In genomic region chr7:143171697-143172096, GRCh38 we compare ENCODE assay signal across 21 cellular contexts. TPM values are rescaled to one million over a fixed set of nuclear protein-coding genes. Genes with fewer than 3 reads are reported as not detected.
DNase-seq lines count a peak whose midpoint lies in the region; TF ChIP-seq lines count a peak whose summit lies in the region.
"Had no signal": no experiment of that assay in that cellular context is flagged by ENCODE, and none has a peak within 500 bp of the region (broad histone marks: within the 10 kb centered on the region; RNA-seq: fewer than 3 reads in every experiment).

No MANE protein-coding gene starts in this region.

- H3K4me3 ChIP-seq in Loucy (ENCODE audit: low read length, poor library complexity, severe bottlenecking) (peak overlapping the region; percentile 70), epithelial cell of esophagus (ENCODE audit: low read length) (no peak overlapping the region), parathyroid adenoma (ENCODE audit: low read depth, low read length) (peak overlapping the region; percentile 33)
- H3K4me3 ChIP-seq: tibial nerve had no signal

- H3K4me2 ChIP-seq in Loucy (ENCODE audit: low read depth, low read length, poor library complexity, severe bottlenecking), result peak overlapping the region; percentile 77
- H3K4me2 ChIP-seq in parathyroid adenoma (ENCODE audit: low read length), result no peak overlapping the region

- H4K20me1 ChIP-seq in Loucy (ENCODE audit: insufficient read depth, low read length, poor library complexity, severe bottlenecking), result no peaks in the 10 kb centered on the region

- H3K27me3 ChIP-seq in Loucy (ENCODE audit: insufficient read depth, low read length, poor library complexity, severe bottlenecking) (no peaks in the 10 kb centered on the region), parathyroid adenoma (ENCODE audit: control insufficient read depth, insufficient read depth, low read length) (no peaks in the 10 kb centered on the region)
- H3K27me3 ChIP-seq: brain microvascular endothelial cell, gastrocnemius medialis, tibial nerve had no signal

- no peaks in the 10 kb centered on the region for H3K9me2 ChIP-seq in Loucy (replicated peaks; ENCODE audit: low read depth, low read length)

- 0 out of 2 replicates have a peak, but pooled peaks cover 5% of the 10 kb centered on the region for H3F3A ChIP-seq in Loucy (ENCODE audit: low read depth)

- DNase-seq in Caki2 (ENCODE audit: low read depth), result peak; percentile 14
- DNase-seq in epithelial cell of esophagus (ENCODE audit: low read depth), result peak; percentile 56
- no peak for DNase-seq in NOMO-1 treated with dmso at 0.1 percent for 144 hours (lab: John Stamatoyannopoulos, UW; ENCODE audit: unreplicated experiment)
- no peak for DNase-seq in NCI-H748 (lab: John Stamatoyannopoulos, UW; ENCODE audit: unreplicated experiment)
- no peak for DNase-seq in hypothalamus (lab: John Stamatoyannopoulos, UW)
- no peak for DNase-seq in NCI-H2227 (lab: John Stamatoyannopoulos, UW; ENCODE audit: unreplicated experiment)
- DNase-seq: activated CD4-positive, alpha-beta T cell treated with anti-CD3 and anti-CD28 coated beads for 48 hours; activated CD8-positive, alpha-beta memory T cell treated with anti-CD3 and anti-CD28 coated beads, Interleukin-2, amount 10 ng/mL, durations not matched to agents 7 days and 5 days; brain microvascular endothelial cell; GOT3; NCI-H1436 treated with DMSO at 0.1 percent for 48 hours; stimulated activated CD4-positive, alpha-beta T cell treated with anti-CD3 and anti-CD28 coated beads, Interleukin-1b, Interleukin-23, amount 100 ng/mL, for 48 hours; stimulated activated naive CD8-positive, alpha-beta T cell treated with anti-CD3 and anti-CD28 coated beads, Interleukin-15, Interleukin-2, amounts not matched to agents 100 U/mL and 50 U/mL, for 24 hours had no signal

- H3K9ac ChIP-seq in Loucy (ENCODE audit: low read depth, low read length, poor library complexity, severe bottlenecking) (peak overlapping the region; percentile 49), parathyroid adenoma (no peak overlapping the region)

- H2AFZ ChIP-seq in Loucy (ENCODE audit: low read length) (peak overlapping the region; percentile 7; the same call in 1 of the 2 replicates), parathyroid adenoma (no peak overlapping the region)

- no peak overlapping the region for H3K27ac ChIP-seq in parathyroid adenoma
- H3K27ac ChIP-seq: brain microvascular endothelial cell, tibial nerve had no signal

- H3K36me3 ChIP-seq in Loucy (ENCODE audit: insufficient read depth, low read length) (no peaks in the 10 kb centered on the region), parathyroid adenoma (ENCODE audit: control insufficient read depth, insufficient read depth, low read length) (no peaks in the 10 kb centered on the region)
- H3K36me3 ChIP-seq: brain microvascular endothelial cell, gastrocnemius medialis, tibial nerve had no signal

- H3K79me2 ChIP-seq in Loucy (ENCODE audit: insufficient read depth, low read length) (no peaks in the 10 kb centered on the region), parathyroid adenoma (no peaks in the 10 kb centered on the region)

- no peak for TF ChIP-seq CTCF in Loucy (conservative IDR thresholded peaks at IDR 0.05; ENCODE audit: low read length)
- no peak for TF ChIP-seq CTCF in epithelial cell of esophagus (IDR thresholded peaks at IDR 0.05; ENCODE audit: insufficient read depth, low read depth, low read length, missing control alignments)
- no peak for TF ChIP-seq CTCF in parathyroid adenoma (IDR thresholded peaks at IDR 0.05)

- in situ Hi-C loops in Caki2 (cut with HindIII; ENCODE audit: low pct_unique_long_range_greater_than_20kb, low sequenced_read_pairs), result no loop called here

- H3K4me1 ChIP-seq in Loucy (ENCODE audit: insufficient read depth, low read length, poor library complexity, severe bottlenecking) (peaks cover 15% of the 10 kb centered on the region), parathyroid adenoma (no peaks in the 10 kb centered on the region)
- H3K4me1 ChIP-seq: tibial nerve had no signal

- H3K9me3 ChIP-seq in Loucy (ENCODE audit: insufficient read depth, low read depth, low read length), result no peaks in the 10 kb centered on the region
- no peaks in the 10 kb centered on the region for H3K9me3 ChIP-seq in parathyroid adenoma (ENCODE audit: control insufficient read depth, low read length)
- H3K9me3 ChIP-seq: gastrocnemius medialis had no signal

RNA-seq across cellular contexts. Expression of gene TAS2R39, which starts 11.5 kb away (rescaled TPM):
- total RNA-seq in Caki2 (2014; rRNA removed; shearing (Covaris generic); ENCODE audit: low replicate concordance), result not detected in 2 replicates
- total RNA-seq: activated CD8-positive, alpha-beta memory T cell treated with anti-CD3 and anti-CD28 coated beads, Interleukin-2, amount 10 ng/mL, durations not matched to agents 7 days and 5 days; activated T-helper 17 cell treated with anti-CD3 and anti-CD28 coated beads, Interleukin-2, amount 50 U/mL, for 72 hours; gastrocnemius medialis; LHCN-M2; neural crest cell; right cardiac atrium; tibial nerve had no signal

RNA-seq across cellular contexts. Expression of gene PIP, which starts 39.8 kb away (rescaled TPM):
- not detected in 2 replicates for total RNA-seq in Caki2 (2014; rRNA removed; shearing (Covaris generic); ENCODE audit: low replicate concordance)
- total RNA-seq: activated CD8-positive, alpha-beta memory T cell treated with anti-CD3 and anti-CD28 coated beads, Interleukin-2, amount 10 ng/mL, durations not matched to agents 7 days and 5 days; activated T-helper 17 cell treated with anti-CD3 and anti-CD28 coated beads, Interleukin-2, amount 50 U/mL, for 72 hours; gastrocnemius medialis; neural crest cell; right cardiac atrium; tibial nerve had no signal

RNA-seq across cellular contexts. Expression of gene TAS2R40, which starts 50.1 kb away (rescaled TPM):
- total RNA-seq in Caki2 (2014; rRNA removed; shearing (Covaris generic); ENCODE audit: low replicate concordance), result not detected in 2 replicates
- total RNA-seq: activated CD8-positive, alpha-beta memory T cell treated with anti-CD3 and anti-CD28 coated beads, Interleukin-2, amount 10 ng/mL, durations not matched to agents 7 days and 5 days; activated T-helper 17 cell treated with anti-CD3 and anti-CD28 coated beads, Interleukin-2, amount 50 U/mL, for 72 hours; gastrocnemius medialis; LHCN-M2; neural crest cell; right cardiac atrium; tibial nerve had no signal

Comparison
In these comparisons a context has a peak if more than half of its experiments do, and no peak if none do; other contexts are left out.
1. DNase-seq: peak in Caki2 (single experiment) and epithelial cell of esophagus (single experiment); none in NOMO-1 treated with dmso at 0.1 percent for 144 hours (single experiment), NCI-H748 (single experiment), hypothalamus (0 of 51) and NCI-H2227 (single experiment).